8 cellular contexts compared by ENCODE assay signal in the genomic region with DNA sequence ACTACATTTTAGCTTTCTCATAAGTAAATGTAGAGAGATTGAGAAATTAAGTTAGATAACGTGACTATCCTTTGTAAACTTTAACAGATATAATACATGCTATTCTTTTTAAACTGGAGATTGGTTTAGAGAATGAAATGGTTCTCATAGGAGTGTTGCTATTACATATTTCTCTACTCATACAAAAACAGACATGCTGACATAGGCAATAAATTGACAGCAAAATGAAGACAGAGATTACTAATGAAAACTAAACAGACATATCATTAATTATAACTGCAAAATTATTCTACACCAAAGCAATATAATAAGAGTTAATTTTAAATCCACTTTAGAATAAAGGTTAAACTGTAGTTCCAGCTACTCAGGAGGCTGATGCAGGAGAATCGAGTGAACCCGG.
"Had no signal": no experiment of that assay in that cellular context is flagged by ENCODE, and none has a peak within 500 bp of the region (broad histone marks: within the 10 kb centered on the region; RNA-seq: fewer than 3 reads in every experiment).

No MANE protein-coding gene starts in this region.

- H3K4me2 ChIP-seq: GM23338, KMS-11 had no signal

- H3K27ac ChIP-seq: KMS-11 had no signal

- ATAC-seq: GM23338 had no signal

- FAIRE-seq: H1, H54, HTR-8/SVneo had no signal

- H3K4me3 ChIP-seq: GM23338 had no signal

- DNase-seq: H9, HCEC 1CT, KBM-7 had no signal

- H3K9ac ChIP-seq: KMS-11 had no signal

- H2AFZ ChIP-seq: GM23338 had no signal

- H3K4me1 Mint-ChIP-seq: GM23338, H9 had no signal

- H3K27ac Mint-ChIP-seq: GM23338, H9 had no signal

- H3K4me3 Mint-ChIP-seq: GM23338, H9 had no signal
